ENCODE assay signal across 9 cellular contexts in genomic region chr2:65299246-65299645, GRCh38.
DNase-seq lines count a peak whose midpoint lies in the region; ATAC-seq and TF ChIP-seq lines count a peak whose summit lies in the region.
"Had no signal": no experiment of that assay in that cellular context is flagged by ENCODE, and none has a peak within 500 bp of the region (broad histone marks: within the 10 kb centered on the region; RNA-seq: fewer than 3 reads in every experiment).

No MANE protein-coding gene starts in this region.

- peaks cover 0 to 36% of the 10 kb centered on the region in 2 donors for H3K4me1 ChIP-seq in right atrium auricular region
- H3K4me1 ChIP-seq in right cardiac atrium (ENCODE audit: control insufficient read depth, insufficient read depth, low read length) = peaks cover 8% of the 10 kb centered on the region
- peaks cover 37% of the 10 kb centered on the region for H3K4me1 ChIP-seq in vagina

- H3K27ac ChIP-seq in right atrium auricular region (peak overlapping the region; percentile 53 to 61), right cardiac atrium (ENCODE audit: low read length) (no peak overlapping the region), vagina (peak overlapping the region; percentile 71)

- H3K27ac Mint-ChIP-seq in activated naive CD4-positive, alpha-beta T cell treated with anti-CD3 and anti-CD28 coated beads, Interleukin-2, amount 50 U/mL, for 72 hours = peak overlapping the region in 1 of 2 donors; percentile 89
- H3K27ac Mint-ChIP-seq in nephron = peak overlapping the region in 2 of 3 experiments; percentile 62 to 96

- TF ChIP-seq POLR2A in vagina (IDR thresholded peaks at IDR 0.05) = no peak

- no peak overlapping the region for H3K4me3 Mint-ChIP-seq in nephron

- ATAC-seq in right cardiac atrium = no peak
- peak; percentile 54 to 84 for ATAC-seq in activated naive CD4-positive, alpha-beta T cell treated with anti-CD3 and anti-CD28 coated beads, Interleukin-2, amount 50 U/mL, for 72 hours
- ATAC-seq: mucosa of descending colon had no signal

- no peaks in the 10 kb centered on the region for H3K9me3 Mint-ChIP-seq in activated naive CD4-positive, alpha-beta T cell treated with anti-CD3 and anti-CD28 coated beads, Interleukin-2, amount 50 U/mL, for 72 hours
- H3K9me3 Mint-ChIP-seq in nephron = no peaks in the 10 kb centered on the region

- H3K36me3 ChIP-seq in right atrium auricular region (no peaks in the 10 kb centered on the region), vagina (no peaks in the 10 kb centered on the region)

- no peaks in the 10 kb centered on the region for H3K9me3 ChIP-seq in right atrium auricular region
- H3K9me3 ChIP-seq in right cardiac atrium (ENCODE audit: control insufficient read depth, low read length) = no peaks in the 10 kb centered on the region
- H3K9me3 ChIP-seq in vagina = no peaks in the 10 kb centered on the region
- H3K9me3 ChIP-seq: mucosa of descending colon had no signal

- H3K27me3 ChIP-seq in right atrium auricular region (no peaks in the 10 kb centered on the region), right cardiac atrium (ENCODE audit: control insufficient read depth, insufficient read depth) (no peaks in the 10 kb centered on the region), vagina (no peaks in the 10 kb centered on the region)

- intact Hi-C loops in right cardiac atrium (cut with DNase I) = no loop called here
- intact Hi-C loops in vagina (cut with DNase I) = no loop called here

- DNase-seq in right atrium auricular region (ENCODE audit: low spot score) = no peak
- no peak for DNase-seq in right cardiac atrium
- DNase-seq in activated naive CD4-positive, alpha-beta T cell treated with anti-CD3 and anti-CD28 coated beads, Interleukin-2, amount 50 U/mL, for 72 hours (ENCODE audit: low spot score in 2 of 2) = peak; percentile 77 to 84
- DNase-seq in vagina (ENCODE audit: extremely low spot score in 2 of 2) = no peak
- no peak for DNase-seq in iPS-NIHi11 (ENCODE audit: low spot score)
- DNase-seq in NCI-H446 treated with DMSO at 0.1 percent for 48 hours (lab: John Stamatoyannopoulos, UW) = no peak
- no peak for DNase-seq in NOMO-1 (lab: John Stamatoyannopoulos, UW; ENCODE audit: unreplicated experiment in 2 of 2)
- DNase-seq: mucosa of descending colon had no signal

- H3K4me3 ChIP-seq in right atrium auricular region = no peak overlapping the region
- no peak overlapping the region for H3K4me3 ChIP-seq in right cardiac atrium (ENCODE audit: low read length)
- H3K4me3 ChIP-seq in vagina = no peak overlapping the region
- H3K4me3 ChIP-seq: mucosa of descending colon had no signal

- H3K36me3 Mint-ChIP-seq in activated naive CD4-positive, alpha-beta T cell treated with anti-CD3 and anti-CD28 coated beads, Interleukin-2, amount 50 U/mL, for 72 hours = no peaks in the 10 kb centered on the region
- peaks cover 11% of the 10 kb centered on the region for H3K36me3 Mint-ChIP-seq in nephron (ENCODE audit: low read depth)

- H3K27me3 Mint-ChIP-seq in nephron (ENCODE audit: low read depth) = no peaks in the 10 kb centered on the region

- H3K4me1 Mint-ChIP-seq in nephron = peaks cover 46% of the 10 kb centered on the region

- 84% methylated on average over 7 of the region's 7 CpGs for WGBS in right cardiac atrium

- TF ChIP-seq CTCF in right atrium auricular region (IDR thresholded peaks at IDR 0.05) = no peak
- no peak for TF ChIP-seq CTCF in nephron (IDR thresholded peaks at IDR 0.05; ENCODE audit: unreplicated experiment in 3 of 3)
- TF ChIP-seq CTCF in vagina (IDR thresholded peaks at IDR 0.05) = no peak

Comparison
In these comparisons a context has a peak if more than half of its experiments do, and no peak if none do; other contexts are left out.
1. DNase-seq: peak in activated naive CD4-positive, alpha-beta T cell treated with anti-CD3 and anti-CD28 coated beads, Interleukin-2, amount 50 U/mL, for 72 hours (2 of 2); none in right atrium auricular region (single experiment), right cardiac atrium (0 of 3), vagina (0 of 2), iPS-NIHi11 (single experiment), NCI-H446 treated with DMSO at 0.1 percent for 48 hours (single experiment) and NOMO-1 (0 of 2).
2. ATAC-seq: peak in activated naive CD4-positive, alpha-beta T cell treated with anti-CD3 and anti-CD28 coated beads, Interleukin-2, amount 50 U/mL, for 72 hours (2 of 2); none in right cardiac atrium (0 of 2).